ENCODE assay signal across 1 cellular context in the genomic region with DNA sequence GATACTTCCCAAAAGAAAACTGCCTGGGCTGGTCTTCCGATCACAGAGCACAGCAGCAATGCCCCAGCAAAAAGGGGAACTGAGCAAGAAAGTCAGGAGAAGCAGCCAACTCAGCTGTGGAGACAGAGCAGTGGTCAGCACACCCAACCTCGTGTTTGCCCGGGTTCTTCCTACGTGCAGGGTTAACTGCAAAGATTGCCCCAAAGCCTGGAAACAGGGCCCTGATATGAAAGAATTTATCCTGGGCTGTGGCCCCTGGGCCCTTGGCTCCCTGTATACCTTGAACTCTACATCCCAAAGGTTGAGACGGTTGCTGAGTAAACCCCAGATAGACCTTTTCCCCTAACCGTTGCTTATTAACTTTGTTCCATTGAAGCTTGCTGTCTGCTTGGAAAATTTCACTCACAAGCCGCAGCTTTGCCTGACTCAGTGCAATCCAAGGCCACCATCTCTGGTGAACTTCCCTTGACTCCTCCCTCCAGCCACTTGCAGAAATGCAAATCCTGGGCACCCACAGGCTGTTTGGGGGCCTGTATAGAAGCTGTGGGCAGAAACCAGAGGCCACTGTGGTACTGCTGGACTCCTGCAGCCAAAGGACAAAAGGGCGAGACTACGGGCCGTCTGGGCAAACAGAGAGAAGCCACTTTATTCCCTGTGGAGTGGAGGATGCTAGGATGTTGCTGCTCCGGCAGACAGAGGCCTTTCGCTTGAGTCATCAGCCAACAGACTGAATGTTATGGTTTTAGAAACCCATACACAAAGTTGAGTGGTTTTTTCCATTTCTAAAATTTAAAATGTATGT.
TF ChIP-seq lines count a peak whose summit lies in the region.

No MANE protein-coding gene starts in this region.

TF ChIP-seq in HepG2, 621 proteins besides CTCF, POLR2A, EP300 and RAD21 (continued from another document and continues in another):
- TF ChIP-seq HINFP (CRISPR knock-in tag; IDR thresholded peaks at IDR 0.05; ENCODE audit: low read depth) = 0 out of 2 replicates have a peak, but pooled peaks have one; percentile 68
- peak; percentile 87 for TF ChIP-seq RARA (CRISPR knock-in tag; IDR thresholded peaks at IDR 0.05)
- no peak for TF ChIP-seq ZNF282 (IDR thresholded peaks at IDR 0.05; ENCODE audit: partially characterized antibody)
- TF ChIP-seq ZNF17 (CRISPR knock-in tag; IDR thresholded peaks at IDR 0.05) = no peak
- TF ChIP-seq ZSCAN25 (CRISPR knock-in tag; IDR thresholded peaks at IDR 0.05) = no peak
- peak; percentile 55; the same call in 1 of the 2 replicates for TF ChIP-seq ZMYM4 (CRISPR knock-in tag; IDR thresholded peaks at IDR 0.05)
- TF ChIP-seq ZBTB20 (CRISPR knock-in tag; IDR thresholded peaks at IDR 0.05; ENCODE audit: borderline replicate concordance, low read depth) = 0 out of 2 replicates have a peak, but pooled peaks have one; percentile 66
- TF ChIP-seq SUZ12 (IDR thresholded peaks at IDR 0.05; ENCODE audit: low read depth, low read length) = no peak
- no peak for TF ChIP-seq YEATS4 (CRISPR knock-in tag; IDR thresholded peaks at IDR 0.05; ENCODE audit: borderline replicate concordance)
- no peak for TF ChIP-seq JUNB (CRISPR knock-in tag; IDR thresholded peaks at IDR 0.05; ENCODE audit: borderline replicate concordance)
- TF ChIP-seq SRY (CRISPR knock-in tag; IDR thresholded peaks at IDR 0.05) = peak; percentile 33; the same call in 1 of the 2 replicates
- TF ChIP-seq HNRNPLL (IDR thresholded peaks at IDR 0.05; ENCODE audit: low read depth, low read length, poor library complexity, severe bottlenecking) = no peak
- peak; percentile 67 for TF ChIP-seq FOXP4 (CRISPR knock-in tag; IDR thresholded peaks at IDR 0.05)
- TF ChIP-seq, protein P1, sequence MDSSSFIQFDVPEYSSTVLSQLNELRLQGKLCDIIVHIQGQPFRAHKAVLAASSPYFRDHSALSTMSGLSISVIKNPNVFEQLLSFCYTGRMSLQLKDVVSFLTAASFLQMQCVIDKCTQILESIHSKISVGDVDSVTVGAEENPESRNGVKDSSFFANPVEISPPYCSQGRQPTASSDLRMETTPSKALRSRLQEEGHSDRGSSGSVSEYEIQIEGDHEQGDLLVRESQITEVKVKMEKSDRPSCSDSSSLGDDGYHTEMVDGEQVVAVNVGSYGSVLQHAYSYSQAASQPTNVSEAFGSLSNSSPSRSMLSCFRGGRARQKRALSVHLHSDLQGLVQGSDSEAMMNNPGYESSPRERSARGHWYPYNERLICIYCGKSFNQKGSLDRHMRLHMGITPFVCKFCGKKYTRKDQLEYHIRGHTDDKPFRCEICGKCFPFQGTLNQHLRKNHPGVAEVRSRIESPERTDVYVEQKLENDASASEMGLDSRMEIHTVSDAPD (CRISPR knock-in tag; IDR thresholded peaks at IDR 0.05) = no peak
- no peak for TF ChIP-seq ZNF562 (CRISPR knock-in tag; IDR thresholded peaks at IDR 0.05; ENCODE audit: borderline replicate concordance)
- TF ChIP-seq HBP1 (CRISPR knock-in tag; IDR thresholded peaks at IDR 0.05; ENCODE audit: low read depth) = no peak
- no peak for TF ChIP-seq ATF1 (CRISPR knock-in tag; IDR thresholded peaks at IDR 0.05)
- TF ChIP-seq ZNF678 (CRISPR knock-in tag; IDR thresholded peaks at IDR 0.05) = no peak
- no peak for TF ChIP-seq TGIF2 (CRISPR knock-in tag; IDR thresholded peaks at IDR 0.05)
- TF ChIP-seq ZFP37 (CRISPR knock-in tag; IDR thresholded peaks at IDR 0.05; ENCODE audit: borderline replicate concordance) = no peak
- TF ChIP-seq HOXA5 (CRISPR knock-in tag; IDR thresholded peaks at IDR 0.05) = no peak
- no peak for TF ChIP-seq TAF1 (CRISPR knock-in tag; IDR thresholded peaks at IDR 0.05)
- no peak for TF ChIP-seq ETV6 (CRISPR knock-in tag; conservative IDR thresholded peaks at IDR 0.05)
- no peak for TF ChIP-seq MYNN (CRISPR knock-in tag; IDR thresholded peaks at IDR 0.05; ENCODE audit: low read depth)
- TF ChIP-seq ZNF253 (CRISPR knock-in tag; IDR thresholded peaks at IDR 0.05; ENCODE audit: borderline replicate concordance) = no peak
- TF ChIP-seq ZNF790 (CRISPR knock-in tag; IDR thresholded peaks at IDR 0.05; ENCODE audit: borderline replicate concordance) = no peak
- no peak for TF ChIP-seq ZNF256 (CRISPR knock-in tag; conservative IDR thresholded peaks at IDR 0.05)
- TF ChIP-seq GATAD2A (CRISPR knock-in tag; IDR thresholded peaks at IDR 0.05) = peak; percentile 76
- TF ChIP-seq, protein P2, sequence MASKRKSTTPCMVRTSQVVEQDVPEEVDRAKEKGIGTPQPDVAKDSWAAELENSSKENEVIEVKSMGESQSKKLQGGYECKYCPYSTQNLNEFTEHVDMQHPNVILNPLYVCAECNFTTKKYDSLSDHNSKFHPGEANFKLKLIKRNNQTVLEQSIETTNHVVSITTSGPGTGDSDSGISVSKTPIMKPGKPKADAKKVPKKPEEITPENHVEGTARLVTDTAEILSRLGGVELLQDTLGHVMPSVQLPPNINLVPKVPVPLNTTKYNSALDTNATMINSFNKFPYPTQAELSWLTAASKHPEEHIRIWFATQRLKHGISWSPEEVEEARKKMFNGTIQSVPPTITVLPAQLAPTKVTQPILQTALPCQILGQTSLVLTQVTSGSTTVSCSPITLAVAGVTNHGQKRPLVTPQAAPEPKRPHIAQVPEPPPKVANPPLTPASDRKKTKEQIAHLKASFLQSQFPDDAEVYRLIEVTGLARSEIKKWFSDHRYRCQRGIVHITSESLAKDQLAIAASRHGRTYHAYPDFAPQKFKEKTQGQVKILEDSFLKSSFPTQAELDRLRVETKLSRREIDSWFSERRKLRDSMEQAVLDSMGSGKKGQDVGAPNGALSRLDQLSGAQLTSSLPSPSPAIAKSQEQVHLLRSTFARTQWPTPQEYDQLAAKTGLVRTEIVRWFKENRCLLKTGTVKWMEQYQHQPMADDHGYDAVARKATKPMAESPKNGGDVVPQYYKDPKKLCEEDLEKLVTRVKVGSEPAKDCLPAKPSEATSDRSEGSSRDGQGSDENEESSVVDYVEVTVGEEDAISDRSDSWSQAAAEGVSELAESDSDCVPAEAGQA (IDR thresholded peaks at IDR 0.05; ENCODE audit: low read depth) = no peak
- TF ChIP-seq, protein P2 (CRISPR knock-in tag; IDR thresholded peaks at IDR 0.05; ENCODE audit: borderline replicate concordance) = no peak
- TF ChIP-seq GABPA (IDR thresholded peaks at IDR 0.05; ENCODE audit: low read depth, low read length) = no peak
- no peak for TF ChIP-seq GABPA (CRISPR knock-in tag; IDR thresholded peaks at IDR 0.05; ENCODE audit: low read depth)
- TF ChIP-seq ZNF33B (CRISPR knock-in tag; IDR thresholded peaks at IDR 0.05) = 0 out of 2 replicates have a peak, but pooled peaks have one; percentile 38
- no peak for TF ChIP-seq AKAP8 (CRISPR knock-in tag; IDR thresholded peaks at IDR 0.05)
- TF ChIP-seq ZNF280B (CRISPR knock-in tag; IDR thresholded peaks at IDR 0.05; ENCODE audit: borderline replicate concordance) = 0 out of 2 replicates have a peak, but pooled peaks have one; percentile 58
- TF ChIP-seq KAT7 (CRISPR knock-in tag; IDR thresholded peaks at IDR 0.05; ENCODE audit: borderline replicate concordance) = no peak
- TF ChIP-seq FIP1L1 (IDR thresholded peaks at IDR 0.05; ENCODE audit: borderline replicate concordance, insufficient read depth, low read depth, low read length) = no peak
- TF ChIP-seq ZNF296 (CRISPR knock-in tag; conservative IDR thresholded peaks at IDR 0.05) = no peak
- peak; percentile 75 for TF ChIP-seq MED1 (CRISPR knock-in tag; IDR thresholded peaks at IDR 0.05)
- no peak for TF ChIP-seq ZNF18 (CRISPR knock-in tag; IDR thresholded peaks at IDR 0.05; ENCODE audit: insufficient replicate concordance)
- no peak; the same call in 1 of the 2 replicates for TF ChIP-seq KDM2A (CRISPR knock-in tag; IDR thresholded peaks at IDR 0.05; ENCODE audit: borderline replicate concordance, low read depth)
- TF ChIP-seq NRL (CRISPR knock-in tag; IDR thresholded peaks at IDR 0.05; ENCODE audit: borderline replicate concordance) = no peak
- no peak for TF ChIP-seq CHCHD3 (CRISPR knock-in tag; IDR thresholded peaks at IDR 0.05)
- no peak for TF ChIP-seq AGO2 (optimal IDR thresholded peaks at IDR 0.05; ENCODE audit: low read depth, low read length)
- peak; percentile 28; the same call in 1 of the 2 replicates for TF ChIP-seq SAP130 (CRISPR knock-in tag; IDR thresholded peaks at IDR 0.05; ENCODE audit: low read depth)
- TF ChIP-seq HMG20A (CRISPR knock-in tag; IDR thresholded peaks at IDR 0.05; ENCODE audit: borderline replicate concordance) = peak; percentile 15; the same call in 1 of the 2 replicates
- TF ChIP-seq, protein P3, sequence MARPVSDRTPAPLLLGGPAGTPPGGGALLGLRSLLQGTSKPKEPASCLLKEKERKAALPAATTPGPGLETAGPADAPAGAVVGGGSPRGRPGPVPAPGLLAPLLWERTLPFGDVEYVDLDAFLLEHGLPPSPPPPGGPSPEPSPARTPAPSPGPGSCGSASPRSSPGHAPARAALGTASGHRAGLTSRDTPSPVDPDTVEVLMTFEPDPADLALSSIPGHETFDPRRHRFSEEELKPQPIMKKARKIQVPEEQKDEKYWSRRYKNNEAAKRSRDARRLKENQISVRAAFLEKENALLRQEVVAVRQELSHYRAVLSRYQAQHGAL (CRISPR knock-in tag; IDR thresholded peaks at IDR 0.05; ENCODE audit: not compliant biosample characterization) = no peak
